8 cellular contexts compared by ENCODE assay signal in the genomic region with DNA sequence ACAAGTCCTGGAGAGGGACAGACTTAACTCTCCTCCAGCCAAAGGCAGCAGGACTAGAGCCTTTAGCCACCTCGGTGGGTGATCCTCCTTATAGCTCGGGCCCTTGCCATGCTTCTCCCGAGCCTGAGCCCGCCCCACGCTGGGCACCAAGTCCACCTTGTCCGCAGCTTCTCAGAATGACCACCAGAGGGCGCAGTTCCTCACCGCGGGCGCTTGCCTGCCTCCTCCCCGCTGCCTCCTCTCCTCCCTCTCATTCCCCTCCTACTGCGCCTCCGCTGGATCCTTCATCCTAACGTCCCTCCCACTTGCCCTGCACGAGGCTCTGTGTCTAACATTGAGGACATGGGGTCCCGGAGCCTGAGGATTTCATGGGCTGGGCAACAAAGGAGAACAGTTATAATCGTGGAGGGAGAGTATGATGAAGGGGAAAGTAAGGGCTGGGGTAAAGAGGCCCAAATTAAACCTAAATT. TPM values are rescaled to one million over a fixed set of nuclear protein-coding genes. Genes with fewer than 3 reads are reported as not detected.
DNase-seq lines count a peak whose midpoint lies in the region; ATAC-seq and TF ChIP-seq lines count a peak whose summit lies in the region.

No MANE protein-coding gene starts in this region.

- H3K27ac ChIP-seq in right lobe of liver, result no peak overlapping the region

- peaks cover 0 to 8% (median 3%) of the 10 kb centered on the region in 4 donors for H3K4me1 ChIP-seq in right lobe of liver

- intact Hi-C loops in right lobe of liver (cut with DNase I), result loop anchor here in 1 of 2 donors (10.0 kb wide), 1 partner anchor 59 kb away; a partner anchor contains a TSS

- no peak for TF ChIP-seq POLR2A in right lobe of liver (IDR thresholded peaks at IDR 0.05)

- no peaks in the 10 kb centered on the region for H3K9me3 ChIP-seq in right lobe of liver

- ATAC-seq in right lobe of liver, result peak; percentile 99 to 100 (median 99)
- no peak for ATAC-seq in HG03520 (IDR thresholded peaks at IDR 0.05; ENCODE audit: unreplicated experiment)

- under 1% methylated on average over 14 of the region's 17 CpGs for WGBS in right lobe of liver (ENCODE audit: insufficient coverage, low coverage, low lambda C conversion rate, missing lambda C conversion rate)

- TF ChIP-seq CTCF in HFF-Myc (IDR thresholded peaks at IDR 0.05; ENCODE audit: low read depth, low read length, missing control alignments) (peak; percentile 96), right lobe of liver (IDR thresholded peaks at IDR 0.05) (peak; percentile 84 to 99 (median 98))

- no peaks in the 10 kb centered on the region for H3K36me3 ChIP-seq in right lobe of liver

- H3K4me3 ChIP-seq in HFF-Myc (replicated peaks; ENCODE audit: low read depth, low read length) (no peak overlapping the region), right lobe of liver (no peak overlapping the region)

- peak; percentile 55 for DNase-seq in COLO668 (lab: John Stamatoyannopoulos, UW; ENCODE audit: unreplicated experiment)
- peak; percentile 30 for DNase-seq in HFF-Myc (ENCODE audit: extremely low read depth, low read depth)
- peak; percentile 87 for DNase-seq in NCI-H510A treated with DMSO at 0.1 percent for 48 hours (lab: John Stamatoyannopoulos, UW)
- peak; percentile 60 to 61 for DNase-seq in activated CD4-positive, alpha-beta T cell treated with anti-CD3 and anti-CD28 coated beads for 4 hours
- peak; percentile 71 for DNase-seq in dedifferentiated amniotic fluid mesenchymal stem cell (ENCODE audit: extremely low spot score)
- DNase-seq in right lobe of liver, result peak; percentile 72 to 84 (median 83)
- peak; percentile 9 to 48 (median 27) for DNase-seq in stimulated activated CD4-positive, alpha-beta T cell treated with anti-CD3 and anti-CD28 coated beads, TNF-alpha, amount 100 ng/mL, for 1 hour (ENCODE audit: low read depth in 3 of 3, low spot score in 1 of 3)

- H3K27me3 ChIP-seq in right lobe of liver, result no peaks in the 10 kb centered on the region

RNA-seq across cellular contexts. Expression of a gene that starts 11.3 kb away (rescaled TPM):
- total RNA-seq in right lobe of liver, result 100 to 1,000 TPM in 3 of 6 experiments, 10 to 100 TPM in 3; 24.3 to 164 (median 100) TPM

RNA-seq across cellular contexts. Expression of a gene that starts 37.5 kb away (rescaled TPM):
- total RNA-seq in right lobe of liver, result under 1 TPM; 0.26 to 0.86 (median 0.58) TPM

Comparison
In these comparisons a context has a peak if more than half of its experiments do, and no peak if none do; other contexts are left out.
1. DNase-seq: peak in every context shown above with its lines; median percentile 87 in NCI-H510A treated with DMSO at 0.1 percent for 48 hours; 83 in right lobe of liver; 71 in dedifferentiated amniotic fluid mesenchymal stem cell; 60 in activated CD4-positive, alpha-beta T cell treated with anti-CD3 and anti-CD28 coated beads for 4 hours; 55 in COLO668; 30 in HFF-Myc; 27 in stimulated activated CD4-positive, alpha-beta T cell treated with anti-CD3 and anti-CD28 coated beads, TNF-alpha, amount 100 ng/mL, for 1 hour.